In the genomic region with DNA sequence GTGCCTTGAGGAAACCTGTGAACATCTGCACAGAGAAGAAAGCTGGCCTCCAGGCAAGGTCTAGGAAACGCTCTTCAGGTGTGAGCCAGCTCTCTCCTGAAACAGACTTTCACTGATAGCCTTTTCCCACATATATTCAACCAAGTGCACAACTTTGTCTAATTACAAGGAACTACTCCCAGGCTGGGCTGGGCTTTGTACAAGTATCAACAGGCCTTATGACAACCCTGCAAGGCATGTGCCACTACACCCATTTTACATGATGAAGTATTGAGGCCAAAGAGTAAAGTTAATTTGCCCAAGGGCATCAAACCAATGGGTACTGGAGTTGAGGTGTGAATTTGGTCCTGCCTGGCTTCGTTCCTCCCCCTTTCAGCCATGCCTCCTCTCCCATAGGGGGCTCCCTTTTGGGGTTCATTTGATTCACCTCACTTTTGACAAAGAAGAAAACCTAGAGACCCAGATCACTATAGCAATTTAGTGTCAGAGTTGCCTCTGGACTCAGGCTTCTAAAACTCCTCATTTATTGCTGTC, we compare ENCODE assay signal across 13 cellular contexts. TPM values are rescaled to one million over a fixed set of nuclear protein-coding genes. Genes with fewer than 3 reads are reported as not detected.
DNase-seq lines count a peak whose midpoint lies in the region; TF ChIP-seq lines count a peak whose summit lies in the region.
"Had no signal": no experiment of that assay in that cellular context is flagged by ENCODE, and none has a peak within 500 bp of the region (broad histone marks: within the 10 kb centered on the region; RNA-seq: fewer than 3 reads in every experiment).

No MANE protein-coding gene starts in this region.

- peaks cover 0 to 3% (median 0%) of the 10 kb centered on the region in 5 experiments for H3K9me3 Mint-ChIP-seq in brain
- H3K9me3 Mint-ChIP-seq: naive B cell had no signal

- H3K4me1 ChIP-seq in HEK293 (ENCODE audit: control insufficient read depth, insufficient read depth, low read length) (peaks cover 38% of the 10 kb centered on the region), hepatocyte (ENCODE audit: insufficient read depth) (peaks cover 9% of the 10 kb centered on the region), smooth muscle cell (ENCODE audit: low read depth) (peaks cover 47% of the 10 kb centered on the region)

- peak overlapping the region; percentile 90 for H3K4me2 ChIP-seq in hepatocyte
- H3K4me2 ChIP-seq in smooth muscle cell, result peak overlapping the region; percentile 99

- H4K20me1 ChIP-seq in hepatocyte (ENCODE audit: insufficient read depth, poor library complexity, severe bottlenecking), result no peaks in the 10 kb centered on the region
- H4K20me1 ChIP-seq in smooth muscle cell (ENCODE audit: low read depth), result peaks cover 59% of the 10 kb centered on the region

- peaks cover 27% of the 10 kb centered on the region for H3K36me3 Mint-ChIP-seq in brain
- H3K36me3 Mint-ChIP-seq: naive B cell had no signal

- POLR2A ChIA-PET in HEK293 (lab: Yijun Ruan, JAX), result no interaction called here

- H3K4me1 Mint-ChIP-seq in brain, result peaks cover 77% of the 10 kb centered on the region

- no peaks in the 10 kb centered on the region for H3K27me3 ChIP-seq in hepatocyte
- no peaks in the 10 kb centered on the region for H3K27me3 ChIP-seq in smooth muscle cell (ENCODE audit: low read depth)
- H3K27me3 ChIP-seq: dorsolateral prefrontal cortex, Peyer's patch had no signal

- H2AFZ ChIP-seq in hepatocyte, result no peak overlapping the region
- no peak overlapping the region for H2AFZ ChIP-seq in smooth muscle cell (ENCODE audit: low read depth)

- TF ChIP-seq CTCF in HEK293 (tag by site-specific recombination; IDR thresholded peaks at IDR 0.05) (no peak), brain (conservative IDR thresholded peaks at IDR 0.05) (no peak), hepatocyte (IDR thresholded peaks at IDR 0.05; ENCODE audit: poor library complexity) (no peak), smooth muscle cell (IDR thresholded peaks at IDR 0.05; ENCODE audit: borderline replicate concordance, insufficient read depth, poor library complexity, severe bottlenecking) (no peak)

- DNase-seq in hepatocyte (ENCODE audit: low spot score) (no peak), smooth muscle cell (lab: John Stamatoyannopoulos, UW; ENCODE audit: unreplicated experiment) (no peak), SKM-1 (lab: John Stamatoyannopoulos, UW; ENCODE audit: unreplicated experiment) (no peak), HCEC 1CT (no peak), RKO (ENCODE audit: low spot score) (no peak)
- DNase-seq: aorta, dorsolateral prefrontal cortex, naive B cell, NCI-H2081, Peyer's patch, T-helper 1 cell had no signal

- CTCF ChIA-PET in HEK293 (lab: Yijun Ruan, JAX), result no interaction called here

- no peak overlapping the region for H3K4me3 ChIP-seq in HEK293 (ENCODE audit: low read depth, low read length)
- H3K4me3 ChIP-seq in hepatocyte, result no peak overlapping the region
- peak overlapping the region; percentile 98 for H3K4me3 ChIP-seq in smooth muscle cell

- H3K36me3 ChIP-seq in HEK293 (ENCODE audit: control insufficient read depth in 2 of 2, insufficient read depth in 1 of 2, low read length in 2 of 2), result peaks cover 0 to 5% of the 10 kb centered on the region in 2 experiments; a peak in 1 of 3 replicates
- H3K36me3 ChIP-seq in hepatocyte (replicated peaks; ENCODE audit: insufficient read depth, low read depth), result no peaks in the 10 kb centered on the region
- no peaks in the 10 kb centered on the region for H3K36me3 ChIP-seq in smooth muscle cell (ENCODE audit: low read depth)
- H3K36me3 ChIP-seq: Peyer's patch had no signal

- H3K79me2 ChIP-seq in hepatocyte (peaks cover 54% of the 10 kb centered on the region), smooth muscle cell (ENCODE audit: low read depth) (peaks cover 70% of the 10 kb centered on the region)

- peaks cover 24% of the 10 kb centered on the region for H3F3A ChIP-seq in smooth muscle cell (ENCODE audit: low read depth)

- H3K9me3 ChIP-seq in HEK293 (ENCODE audit: control insufficient read depth, insufficient read depth, low read depth, low read length) (no peaks in the 10 kb centered on the region), hepatocyte (ENCODE audit: low read depth) (no peaks in the 10 kb centered on the region), smooth muscle cell (replicated peaks; ENCODE audit: low read depth) (no peaks in the 10 kb centered on the region)
- H3K9me3 ChIP-seq: Peyer's patch had no signal

- H3K9ac ChIP-seq in smooth muscle cell (ENCODE audit: low read depth), result peak overlapping the region; percentile 97

- H3K9me2 ChIP-seq in hepatocyte (replicated peaks; ENCODE audit: insufficient read depth), result no peaks in the 10 kb centered on the region

- H3K27me3 Mint-ChIP-seq in brain, result no peaks in the 10 kb centered on the region

- H3K27ac Mint-ChIP-seq in brain, result peak overlapping the region; percentile 64 to 97 (median 79)
- H3K27ac Mint-ChIP-seq: naive B cell had no signal

- no peak overlapping the region for H3K27ac ChIP-seq in HEK293 (ENCODE audit: extremely low read depth, low read depth, low read length)
- H3K27ac ChIP-seq in hepatocyte, result no peak overlapping the region
- peak overlapping the region; percentile 99 for H3K27ac ChIP-seq in smooth muscle cell (ENCODE audit: low read depth)
- H3K27ac ChIP-seq: dorsolateral prefrontal cortex, Peyer's patch had no signal

- 91% methylated on average over 2 of the region's 2 CpGs for WGBS in hepatocyte (ENCODE audit: low lambda C conversion rate, missing lambda C conversion rate)
- 84% methylated on average over 2 of the region's 2 CpGs for WGBS in smooth muscle cell (ENCODE audit: low lambda C conversion rate)

- H3K4me3 Mint-ChIP-seq in brain, result peak overlapping the region; percentile 77 to 99 (median 98)

TF ChIP-seq in HEK293, 187 proteins besides CTCF, POLR2A, EP300 and RAD21 (continues in another document):
- no peak for TF ChIP-seq ZNF121 (tag by site-specific recombination; IDR thresholded peaks at IDR 0.05)
- TF ChIP-seq ZXDB (tag by site-specific recombination; IDR thresholded peaks at IDR 0.05), result no peak
- no peak for TF ChIP-seq ZNF19 (tag by site-specific recombination; IDR thresholded peaks at IDR 0.05; ENCODE audit: low read depth)
- TF ChIP-seq ZNF404 (tag by site-specific recombination; IDR thresholded peaks at IDR 0.05), result no peak
- TF ChIP-seq, protein P1, sequence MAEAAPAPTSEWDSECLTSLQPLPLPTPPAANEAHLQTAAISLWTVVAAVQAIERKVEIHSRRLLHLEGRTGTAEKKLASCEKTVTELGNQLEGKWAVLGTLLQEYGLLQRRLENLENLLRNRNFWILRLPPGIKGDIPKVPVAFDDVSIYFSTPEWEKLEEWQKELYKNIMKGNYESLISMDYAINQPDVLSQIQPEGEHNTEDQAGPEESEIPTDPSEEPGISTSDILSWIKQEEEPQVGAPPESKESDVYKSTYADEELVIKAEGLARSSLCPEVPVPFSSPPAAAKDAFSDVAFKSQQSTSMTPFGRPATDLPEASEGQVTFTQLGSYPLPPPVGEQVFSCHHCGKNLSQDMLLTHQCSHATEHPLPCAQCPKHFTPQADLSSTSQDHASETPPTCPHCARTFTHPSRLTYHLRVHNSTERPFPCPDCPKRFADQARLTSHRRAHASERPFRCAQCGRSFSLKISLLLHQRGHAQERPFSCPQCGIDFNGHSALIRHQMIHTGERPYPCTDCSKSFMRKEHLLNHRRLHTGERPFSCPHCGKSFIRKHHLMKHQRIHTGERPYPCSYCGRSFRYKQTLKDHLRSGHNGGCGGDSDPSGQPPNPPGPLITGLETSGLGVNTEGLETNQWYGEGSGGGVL (tag by site-specific recombination; IDR thresholded peaks at IDR 0.05), result no peak
- TF ChIP-seq SCRT2 (tag by site-specific recombination; IDR thresholded peaks at IDR 0.05), result 0 out of 2 replicates have a peak, but pooled peaks have one; percentile 35
- TF ChIP-seq, protein P2, sequence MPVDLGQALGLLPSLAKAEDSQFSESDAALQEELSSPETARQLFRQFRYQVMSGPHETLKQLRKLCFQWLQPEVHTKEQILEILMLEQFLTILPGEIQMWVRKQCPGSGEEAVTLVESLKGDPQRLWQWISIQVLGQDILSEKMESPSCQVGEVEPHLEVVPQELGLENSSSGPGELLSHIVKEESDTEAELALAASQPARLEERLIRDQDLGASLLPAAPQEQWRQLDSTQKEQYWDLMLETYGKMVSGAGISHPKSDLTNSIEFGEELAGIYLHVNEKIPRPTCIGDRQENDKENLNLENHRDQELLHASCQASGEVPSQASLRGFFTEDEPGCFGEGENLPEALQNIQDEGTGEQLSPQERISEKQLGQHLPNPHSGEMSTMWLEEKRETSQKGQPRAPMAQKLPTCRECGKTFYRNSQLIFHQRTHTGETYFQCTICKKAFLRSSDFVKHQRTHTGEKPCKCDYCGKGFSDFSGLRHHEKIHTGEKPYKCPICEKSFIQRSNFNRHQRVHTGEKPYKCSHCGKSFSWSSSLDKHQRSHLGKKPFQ (tag by site-specific recombination; IDR thresholded peaks at IDR 0.05), result peak; percentile 66; the same call in 1 of the 2 replicates
- peak; percentile 53 for TF ChIP-seq PRDM1 (tag by site-specific recombination; IDR thresholded peaks at IDR 0.05)
- no peak for TF ChIP-seq ZNF549 (tag by site-specific recombination; IDR thresholded peaks at IDR 0.05)
- no peak for TF ChIP-seq FEZF1 (tag by site-specific recombination; IDR thresholded peaks at IDR 0.05)
- no peak for TF ChIP-seq ZNF335 (tag by site-specific recombination; conservative IDR thresholded peaks at IDR 0.05)
- TF ChIP-seq, protein P3, sequence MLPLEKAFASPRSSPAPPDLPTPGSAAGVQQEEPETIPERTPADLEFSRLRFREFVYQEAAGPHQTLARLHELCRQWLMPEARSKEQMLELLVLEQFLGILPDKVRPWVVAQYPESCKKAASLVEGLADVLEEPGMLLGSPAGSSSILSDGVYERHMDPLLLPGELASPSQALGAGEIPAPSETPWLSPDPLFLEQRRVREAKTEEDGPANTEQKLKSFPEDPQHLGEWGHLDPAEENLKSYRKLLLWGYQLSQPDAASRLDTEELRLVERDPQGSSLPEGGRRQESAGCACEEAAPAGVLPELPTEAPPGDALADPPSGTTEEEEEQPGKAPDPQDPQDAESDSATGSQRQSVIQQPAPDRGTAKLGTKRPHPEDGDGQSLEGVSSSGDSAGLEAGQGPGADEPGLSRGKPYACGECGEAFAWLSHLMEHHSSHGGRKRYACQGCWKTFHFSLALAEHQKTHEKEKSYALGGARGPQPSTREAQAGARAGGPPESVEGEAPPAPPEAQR (tag by site-specific recombination; IDR thresholded peaks at IDR 0.05), result no peak
- TF ChIP-seq ZNF843 (tag by site-specific recombination; IDR thresholded peaks at IDR 0.05), result no peak
- no peak for TF ChIP-seq ZNF266 (tag by site-specific recombination; IDR thresholded peaks at IDR 0.05; ENCODE audit: low read depth)

RNA-seq across cellular contexts. Expression of a gene that starts 2.1 kb away (rescaled TPM):
- 39.6 TPM for polyA plus RNA-seq in brain (ENCODE audit: insufficient read depth, low read depth, low replicate concordance)
- total RNA-seq in hepatocyte, result 64.7 and 92.1 TPM in 2 replicates
- 110 and 117 TPM in 2 replicates for polyA plus RNA-seq in hepatocyte
- total RNA-seq in smooth muscle cell, result 355 and 379 TPM in 2 replicates
- 549 and 735 TPM in 2 replicates for polyA plus RNA-seq in smooth muscle cell
